1 cellular context compared by ENCODE assay signal in genomic region chr11:79415411-79415810, GRCh38.
TF ChIP-seq lines count a peak whose summit lies in the region.

No MANE protein-coding gene starts in this region.

TF ChIP-seq in WTC11, 78 proteins besides CTCF, POLR2A, EP300 and RAD21:
- TF ChIP-seq ZNF138 (CRISPR knock-in tag; conservative IDR thresholded peaks at IDR 0.05) (no peak), HMGA2 (CRISPR knock-in tag; IDR thresholded peaks at IDR 0.05) (no peak), RORB (CRISPR knock-in tag; IDR thresholded peaks at IDR 0.05) (no peak)
